ENCODE assay signal across 25 cellular contexts in the genomic region with DNA sequence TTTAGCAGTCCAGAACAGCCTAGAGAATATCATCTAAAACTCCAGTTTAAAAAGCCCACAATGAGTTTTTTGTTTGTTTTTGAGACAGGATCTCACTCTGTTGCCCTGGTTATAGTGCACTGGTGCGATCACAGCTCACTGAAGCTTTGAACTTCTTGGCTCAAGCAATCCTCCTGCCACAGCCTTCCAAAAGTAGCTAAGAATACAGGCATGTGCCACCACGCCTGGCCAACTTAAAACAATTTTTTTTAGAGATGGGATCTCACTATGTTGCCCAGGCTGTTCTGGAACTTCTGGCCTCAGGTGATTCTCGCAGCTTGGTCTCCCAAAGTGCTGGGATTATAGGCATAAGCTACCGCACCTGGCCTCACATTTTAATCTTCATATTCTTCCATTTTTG.
DNase-seq lines count a peak whose midpoint lies in the region; ATAC-seq, FAIRE-seq and TF ChIP-seq lines count a peak whose summit lies in the region.
"Had no signal": no experiment of that assay in that cellular context is flagged by ENCODE, and none has a peak within 500 bp of the region (broad histone marks: within the 10 kb centered on the region; RNA-seq: fewer than 3 reads in every experiment).

No MANE protein-coding gene starts in this region.

- H3K27ac ChIP-seq in cardiac muscle cell (peak overlapping the region; percentile 85), endothelial cell of umbilical vein (ENCODE audit: insufficient read depth, low read depth, low read length) (no peak overlapping the region)
- H3K27ac ChIP-seq: A549; BLaER1 treated with 17β-estradiol and CSF1 and Interleukin-3, amounts not matched to agents 10 nM and 100 nM had no signal

- no peaks in the 10 kb centered on the region for H3K79me2 ChIP-seq in endothelial cell of umbilical vein (ENCODE audit: control insufficient read depth, insufficient read depth, low read length)

- H3K27ac Mint-ChIP-seq in neural crest cell (ENCODE audit: unreplicated experiment) = peak overlapping the region; percentile 67
- H3K27ac Mint-ChIP-seq: CD14-positive monocyte; CD4-positive, alpha-beta T cell; CD8-positive, alpha-beta memory T cell had no signal

- no TSS peak for BruUV-seq in endothelial cell of umbilical vein (replicated peaks; lab: Mats Ljungman, UMichigan)

- H3K27me3 Mint-ChIP-seq in neural crest cell (ENCODE audit: low read depth) = no peaks in the 10 kb centered on the region
- H3K27me3 Mint-ChIP-seq: CD4-positive, alpha-beta T cell; CD8-positive, alpha-beta memory T cell had no signal

- no peaks in the 10 kb centered on the region for H4K20me1 ChIP-seq in endothelial cell of umbilical vein (replicated peaks; ENCODE audit: control insufficient read depth, extremely low read depth, insufficient read depth, low read length)
- H4K20me1 ChIP-seq: BLaER1 treated with 17β-estradiol and CSF1 and Interleukin-3, amounts not matched to agents 10 nM and 100 nM had no signal

- no peak overlapping the region for H2AFZ ChIP-seq in endothelial cell of umbilical vein (ENCODE audit: low read depth, low read length)

- no peak overlapping the region for H3K9ac ChIP-seq in endothelial cell of umbilical vein (replicated peaks; ENCODE audit: extremely low read depth, insufficient read depth, low read length)
- H3K9ac ChIP-seq: BLaER1 treated with 17β-estradiol and CSF1 and Interleukin-3, amounts not matched to agents 10 nM and 100 nM had no signal

- CTCF ChIA-PET in endothelial cell of umbilical vein (lab: Charles Lee) = interaction anchor here (1.1 kb wide), 1 partner anchor 52 kb away, joined by 3 read pairs; no protein-coding TSS in a partner anchor

- POLR2A ChIA-PET in endothelial cell of umbilical vein (lab: Charles Lee) = no interaction called here

- ATAC-seq in Right ventricle myocardium inferior = no peak
- ATAC-seq in GM19395 (IDR thresholded peaks at IDR 0.05; ENCODE audit: unreplicated experiment) = no peak
- no peak for ATAC-seq in HG03159 (IDR thresholded peaks at IDR 0.05; ENCODE audit: unreplicated experiment)
- ATAC-seq: A549, GM12878 had no signal

- H3K27me3 ChIP-seq in cardiac muscle cell (no peaks in the 10 kb centered on the region), endothelial cell of umbilical vein (ENCODE audit: control insufficient read depth in 2 of 2, insufficient read depth in 2 of 2, low read length in 2 of 2) (no peaks in the 10 kb centered on the region)
- H3K27me3 ChIP-seq: BLaER1 treated with 17β-estradiol and CSF1 and Interleukin-3, amounts not matched to agents 10 nM and 100 nM had no signal

- H3K9me3 Mint-ChIP-seq in neural crest cell = no peaks in the 10 kb centered on the region
- H3K9me3 Mint-ChIP-seq: CD14-positive monocyte; CD4-positive, alpha-beta T cell; CD8-positive, alpha-beta memory T cell had no signal

- H3K4me3 Mint-ChIP-seq in neural crest cell = no peak overlapping the region
- H3K4me3 Mint-ChIP-seq: CD14-positive monocyte; CD4-positive, alpha-beta T cell; CD8-positive, alpha-beta memory T cell had no signal

- H3K4me3 ChIP-seq in cardiac muscle cell (no peak overlapping the region), endothelial cell of umbilical vein (replicated peaks in 1 of 3; ENCODE audit: insufficient read depth in 1 of 3, low read depth in 1 of 3, low read length in 3 of 3) (no peak overlapping the region)
- H3K4me3 ChIP-seq: A549; BLaER1 treated with 17β-estradiol and CSF1 and Interleukin-3, amounts not matched to agents 10 nM and 100 nM; GM12878 had no signal

- H3K4me1 Mint-ChIP-seq in neural crest cell = peaks cover 31% of the 10 kb centered on the region
- H3K4me1 Mint-ChIP-seq: CD14-positive monocyte; CD8-positive, alpha-beta memory T cell had no signal

- no peak overlapping the region for H3K4me2 ChIP-seq in endothelial cell of umbilical vein (ENCODE audit: insufficient read depth, low read length)
- H3K4me2 ChIP-seq: A549; BLaER1 treated with 17β-estradiol and CSF1 and Interleukin-3, amounts not matched to agents 10 nM and 100 nM had no signal

- TF ChIP-seq CTCF in cardiac muscle cell (IDR thresholded peaks at IDR 0.05; ENCODE audit: low read depth, low read length) (no peak), endothelial cell of umbilical vein (IDR thresholded peaks at IDR 0.05; ENCODE audit: extremely low read depth in 1 of 2, insufficient read depth in 1 of 2, low read depth in 1 of 2, low read length in 2 of 2) (no peak), neural crest cell (conservative IDR thresholded peaks at IDR 0.05) (no peak)

- H3K9me3 ChIP-seq in cardiac muscle cell (ENCODE audit: low read depth) = no peaks in the 10 kb centered on the region
- no peaks in the 10 kb centered on the region for H3K9me3 ChIP-seq in endothelial cell of umbilical vein (replicated peaks; ENCODE audit: control insufficient read depth, insufficient read depth, low read length)
- H3K9me3 ChIP-seq: A549; BE2C; BLaER1 treated with 17β-estradiol and CSF1 and Interleukin-3, amounts not matched to agents 10 nM and 100 nM had no signal

- DNase-seq in cardiac muscle cell (ENCODE audit: low read depth in 1 of 2, low spot score in 1 of 2) = no peak
- DNase-seq in Right ventricle myocardium inferior (ENCODE audit: missing footprints) = no peak
- no peak for DNase-seq in endothelial cell of umbilical vein (ENCODE audit: low read depth, low spot score)
- no peak for DNase-seq in neural crest cell (ENCODE audit: low read depth, low spot score)
- DNase-seq in stimulated activated CD4-positive, alpha-beta T cell treated with anti-CD3 and anti-CD28 coated beads, Interleukin-12 subunit alpha, Interleukin-12 subunit beta, amount 100 ng/mL, for 4 hours = no peak
- DNase-seq: 8988T; ACHN; AML-193; BE2C; CD4-positive, alpha-beta T cell; CD8-positive, alpha-beta memory T cell; DMS 273 treated with DMSO at 0.1 percent for 48 hours; DMS79; EL; GDM1; GOT3; H7; HCEC 1CT had no signal

- H3K9me1 ChIP-seq in endothelial cell of umbilical vein (replicated peaks; ENCODE audit: control insufficient read depth, extremely low read depth, insufficient read depth, low read length) = peaks cover 2% of the 10 kb centered on the region

- peak; percentile 42 for FAIRE-seq in endothelial cell of umbilical vein (lab: Jason Lieb, UNC)
- FAIRE-seq: A549, D721Med, GM12878 had no signal

- dilution Hi-C loops in endothelial cell of umbilical vein (cut with MboI; ENCODE audit: extremely low pct_ligation_motif_present, low sequenced_read_pairs) = no loop called here

- TF ChIP-seq POLR2A in endothelial cell of umbilical vein (IDR thresholded peaks at IDR 0.05; ENCODE audit: low read depth, low read length) = no peak

- intact Hi-C loops in Right ventricle myocardium inferior (cut with DNase I) (no loop called here), endothelial cell of umbilical vein (cut with micrococcal nuclease) (no loop called here)

- H3K4me1 ChIP-seq in cardiac muscle cell (ENCODE audit: low read depth) = peaks cover 27% of the 10 kb centered on the region
- no peaks in the 10 kb centered on the region for H3K4me1 ChIP-seq in endothelial cell of umbilical vein (ENCODE audit: control insufficient read depth, extremely low read depth, insufficient read depth, low read length)
- H3K4me1 ChIP-seq: A549; BE2C; BLaER1 treated with 17β-estradiol and CSF1 and Interleukin-3, amounts not matched to agents 10 nM and 100 nM had no signal

- H3K36me3 Mint-ChIP-seq in neural crest cell (ENCODE audit: low read depth) = no peaks in the 10 kb centered on the region
- H3K36me3 Mint-ChIP-seq: CD8-positive, alpha-beta memory T cell had no signal

- H3K36me3 ChIP-seq in cardiac muscle cell (peaks cover 99% of the 10 kb centered on the region), endothelial cell of umbilical vein (ENCODE audit: control insufficient read depth in 2 of 2, extremely low read depth in 1 of 2, insufficient read depth in 2 of 2, low read length in 2 of 2) (no peaks in the 10 kb centered on the region)
- H3K36me3 ChIP-seq: BE2C; BLaER1 treated with 17β-estradiol and CSF1 and Interleukin-3, amounts not matched to agents 10 nM and 100 nM had no signal

TF ChIP-seq in endothelial cell of umbilical vein, 7 proteins besides CTCF, POLR2A, EP300 and RAD21:
- no peak for TF ChIP-seq MYC (IDR thresholded peaks at IDR 0.05; ENCODE audit: low read depth, low read length)
- TF ChIP-seq EZH2 (IDR thresholded peaks at IDR 0.05; ENCODE audit: borderline replicate concordance, low read depth, low read length, severe bottlenecking) = no peak
- TF ChIP-seq, protein P1, sequence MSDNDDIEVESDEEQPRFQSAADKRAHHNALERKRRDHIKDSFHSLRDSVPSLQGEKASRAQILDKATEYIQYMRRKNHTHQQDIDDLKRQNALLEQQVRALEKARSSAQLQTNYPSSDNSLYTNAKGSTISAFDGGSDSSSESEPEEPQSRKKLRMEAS (IDR thresholded peaks at IDR 0.05; ENCODE audit: insufficient read depth, insufficient read length) = no peak
- TF ChIP-seq FOS (IDR thresholded peaks at IDR 0.05; ENCODE audit: borderline replicate concordance, insufficient read depth, low read length) = no peak
- TF ChIP-seq POLR2AphosphoS5 (IDR thresholded peaks at IDR 0.05; ENCODE audit: insufficient read depth, low read depth, low read length) = no peak
- TF ChIP-seq GATA2 (IDR thresholded peaks at IDR 0.05; ENCODE audit: insufficient read depth, insufficient read length, low read depth, low read length) = no peak
- no peak for TF ChIP-seq JUN (IDR thresholded peaks at IDR 0.05; ENCODE audit: borderline replicate concordance, insufficient read depth, insufficient read length, low read depth)
